21 cellular contexts compared by ENCODE assay signal in the genomic region with DNA sequence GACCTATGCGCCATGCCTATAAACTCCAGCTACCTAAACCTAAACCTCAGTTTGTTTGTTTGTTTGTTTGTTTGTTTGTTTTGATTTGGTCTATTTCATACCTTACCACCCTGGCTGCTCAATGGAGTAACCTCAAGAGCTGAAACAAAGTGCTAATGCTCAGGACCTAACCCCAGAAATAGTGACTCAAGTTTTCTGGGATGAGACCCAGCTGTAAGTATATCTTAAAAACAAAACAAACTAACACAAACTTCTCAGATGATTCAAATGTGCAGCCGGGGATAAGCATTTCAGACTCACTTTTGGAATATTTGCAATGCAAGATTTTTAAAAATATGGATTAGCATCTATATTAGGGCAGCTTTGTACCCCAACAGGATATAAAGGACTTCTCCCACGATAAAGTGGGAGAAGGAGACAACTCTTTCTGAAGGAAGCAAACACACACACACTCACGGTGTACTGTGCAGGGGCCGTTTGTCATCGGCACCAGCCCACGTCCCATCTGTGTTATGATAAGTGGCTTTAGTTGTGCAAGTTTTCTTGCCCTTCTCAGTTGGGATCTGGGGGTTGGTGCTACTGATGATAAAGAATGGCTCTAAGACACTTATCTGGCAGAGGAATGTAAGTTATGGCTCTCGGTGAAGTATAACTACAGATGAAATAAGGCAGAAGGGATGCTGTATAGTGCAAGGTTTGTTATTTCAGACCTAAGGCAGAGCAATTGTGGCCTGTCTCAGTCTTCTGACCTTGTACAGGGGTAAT.
"Had no signal": no experiment of that assay in that cellular context is flagged by ENCODE, and none has a peak within 500 bp of the region (broad histone marks: within the 10 kb centered on the region; RNA-seq: fewer than 3 reads in every experiment).

No MANE protein-coding gene starts in this region.

- H3K36me3 Mint-ChIP-seq: activated CD4-positive, alpha-beta memory T cell treated with anti-CD3 and anti-CD28 coated beads for 36 hours; activated CD8-positive, alpha-beta memory T cell treated with anti-CD3 and anti-CD28 coated beads, Interleukin-2, amount 10 ng/mL, durations not matched to agents 7 days and 5 days; activated naive CD8-positive, alpha-beta T cell treated with anti-CD3 and anti-CD28 coated beads for 36 hours; mesothelial cell of epicardium; natural killer cell treated with Interleukin-12 subunit alpha and Interleukin-12 subunit beta and Interleukin-15 and Interleukin-18, amount 100 ng/mL, for 72 hours; stimulated activated naive B cell treated with anti-CD40 and anti-IgM and Interleukin-4, amounts not matched to agents 10 μg/mL and 1 μg/mL and 100 μg/mL, for 72 hours had no signal

- H3K4me3 Mint-ChIP-seq: activated B cell treated with CpG ODN at 0.5 μM for 24 hours; activated CD4-positive, alpha-beta memory T cell treated with anti-CD3 and anti-CD28 coated beads for 36 hours; activated CD8-positive, alpha-beta memory T cell treated with anti-CD3 and anti-CD28 coated beads, Interleukin-2, amount 10 ng/mL, durations not matched to agents 7 days and 5 days; activated naive CD8-positive, alpha-beta T cell treated with anti-CD3 and anti-CD28 coated beads for 36 hours; dendritic cell treated with granulocyte-macrophage colony-stimulating factor and Interleukin-4, amounts not matched to agents 40 ng/mL and 50 ng/mL, for 4 days; effector memory CD8-positive, alpha-beta T cell; mesothelial cell of epicardium; natural killer cell treated with Interleukin-12 subunit alpha and Interleukin-12 subunit beta and Interleukin-15 and Interleukin-18, amount 100 ng/mL, for 72 hours; stimulated activated naive B cell treated with anti-CD40 and anti-IgM and Interleukin-4, amounts not matched to agents 10 μg/mL and 1 μg/mL and 100 μg/mL, for 72 hours; T-helper 2 cell treated with Interferon-gamma antibody and Interleukin-4, amounts not matched to agents 5 μg/mL and 100 μg/mL, for 36 hours had no signal

- H3K27me3 ChIP-seq: gastrocnemius medialis, neutrophil, thyroid gland had no signal

- H3K36me3 ChIP-seq: gastrocnemius medialis, heart left ventricle, left lung, neutrophil, thyroid gland had no signal

- H3K9me3 Mint-ChIP-seq: mesothelial cell of epicardium had no signal

- H3K4me1 Mint-ChIP-seq: activated B cell treated with CpG ODN at 0.5 μM for 24 hours; activated CD8-positive, alpha-beta memory T cell treated with anti-CD3 and anti-CD28 coated beads, Interleukin-2, amount 10 ng/mL, durations not matched to agents 7 days and 5 days; activated naive CD8-positive, alpha-beta T cell treated with anti-CD3 and anti-CD28 coated beads for 36 hours; mesothelial cell of epicardium; stimulated activated naive B cell treated with anti-CD40 and anti-IgM and Interleukin-4, amounts not matched to agents 10 μg/mL and 1 μg/mL and 100 μg/mL, for 72 hours had no signal

- H3K9me3 ChIP-seq: gastrocnemius medialis, heart left ventricle, left lung, neutrophil, thyroid gland had no signal

- DNase-seq: activated B cell treated with CpG ODN at 0.5 μM for 24 hours; activated CD4-positive, alpha-beta memory T cell treated with anti-CD3 and anti-CD28 coated beads for 36 hours; activated CD4-positive, alpha-beta T cell treated with anti-CD3 and anti-CD28 coated beads for 4 hours; activated CD8-positive, alpha-beta memory T cell treated with anti-CD3 and anti-CD28 coated beads, Interleukin-2, amount 10 ng/mL, durations not matched to agents 7 days and 5 days; activated naive CD4-positive, alpha-beta T cell; activated naive CD8-positive, alpha-beta T cell treated with anti-CD3 and anti-CD28 coated beads for 36 hours; cerebellar nuclear complex; effector memory CD8-positive, alpha-beta T cell; gastrocnemius medialis; heart left ventricle; left lung; retina; stimulated activated naive B cell treated with anti-CD40 and anti-IgM and Interleukin-4, amounts not matched to agents 10 μg/mL and 1 μg/mL and 100 μg/mL, for 72 hours; thyroid gland had no signal

- H3K27ac ChIP-seq: gastrocnemius medialis, heart left ventricle, left lung, neutrophil, thyroid gland had no signal

- H3K4me3 ChIP-seq: gastrocnemius medialis, heart left ventricle, left lung, thyroid gland had no signal

- H3K27ac Mint-ChIP-seq: activated B cell treated with CpG ODN at 0.5 μM for 24 hours; activated CD4-positive, alpha-beta memory T cell treated with anti-CD3 and anti-CD28 coated beads for 36 hours; activated CD8-positive, alpha-beta memory T cell treated with anti-CD3 and anti-CD28 coated beads, Interleukin-2, amount 10 ng/mL, durations not matched to agents 7 days and 5 days; activated naive CD8-positive, alpha-beta T cell treated with anti-CD3 and anti-CD28 coated beads for 36 hours; dendritic cell treated with granulocyte-macrophage colony-stimulating factor and Interleukin-4, amounts not matched to agents 40 ng/mL and 50 ng/mL, for 4 days; effector memory CD8-positive, alpha-beta T cell; mesothelial cell of epicardium; natural killer cell treated with Interleukin-12 subunit alpha and Interleukin-12 subunit beta and Interleukin-15 and Interleukin-18, amount 100 ng/mL, for 72 hours; stimulated activated naive B cell treated with anti-CD40 and anti-IgM and Interleukin-4, amounts not matched to agents 10 μg/mL and 1 μg/mL and 100 μg/mL, for 72 hours; T-helper 2 cell treated with Interferon-gamma antibody and Interleukin-4, amounts not matched to agents 5 μg/mL and 100 μg/mL, for 36 hours had no signal

- FAIRE-seq: bronchial epithelial cell, urothelium cell line had no signal

- H3K27me3 Mint-ChIP-seq: activated B cell treated with CpG ODN at 0.5 μM for 24 hours; activated CD4-positive, alpha-beta memory T cell treated with anti-CD3 and anti-CD28 coated beads for 36 hours; activated CD8-positive, alpha-beta memory T cell treated with anti-CD3 and anti-CD28 coated beads, Interleukin-2, amount 10 ng/mL, durations not matched to agents 7 days and 5 days; activated naive CD8-positive, alpha-beta T cell treated with anti-CD3 and anti-CD28 coated beads for 36 hours; dendritic cell treated with granulocyte-macrophage colony-stimulating factor and Interleukin-4, amounts not matched to agents 40 ng/mL and 50 ng/mL, for 4 days; effector memory CD8-positive, alpha-beta T cell; natural killer cell treated with Interleukin-12 subunit alpha and Interleukin-12 subunit beta and Interleukin-15 and Interleukin-18, amount 100 ng/mL, for 72 hours; stimulated activated naive B cell treated with anti-CD40 and anti-IgM and Interleukin-4, amounts not matched to agents 10 μg/mL and 1 μg/mL and 100 μg/mL, for 72 hours had no signal

- H3K4me1 ChIP-seq: gastrocnemius medialis, heart left ventricle, left lung, thyroid gland had no signal
